8 cellular contexts compared by ENCODE assay signal in genomic region chr5:131170540-131171275, GRCh38. TPM values are rescaled to one million over a fixed set of nuclear protein-coding genes. Genes with fewer than 3 reads are reported as not detected.
DNase-seq lines count a peak whose midpoint lies in the region; ATAC-seq, FAIRE-seq and TF ChIP-seq lines count a peak whose summit lies in the region.

TSS of gene LYRM7 (plus strand) at chr5:131170944. CDS start at chr5:131171021, 77 bp downstream.

- H3K79me2 ChIP-seq in OCI-LY7 (ENCODE audit: insufficient read depth, low read depth, low read length) = peaks cover 26% of the 10 kb centered on the region; the same call in 1 of the 2 replicates

- no peaks in the 10 kb centered on the region; the same call in 1 of the 2 replicates for H3K36me3 ChIP-seq in OCI-LY7 (ENCODE audit: insufficient read depth, low read length)

- H3K4me3 ChIP-seq in OCI-LY7 (ENCODE audit: low read depth, low read length, poor library complexity, severe bottlenecking) = peak within 1 kb of the TSS; percentile 79

- POLR2A ChIA-PET in OCI-LY7 (lab: Charles Lee) = interaction anchor here (0.6 to 1.7 kb wide), 5 partner anchors 12 to 95 kb away, joined by 3 to 6 read pairs (median 4); no protein-coding TSS in a partner anchor

- BruUV-seq in OCI-LY7 (replicated peaks; lab: Mats Ljungman, UMichigan) = no TSS peak

- intact Hi-C loops in OCI-LY7 (cut with micrococcal nuclease; ENCODE audit: unreplicated experiment) = loop anchor here (1.0 to 2.0 kb wide), 2 partner anchors 39 to 82 kb away; no protein-coding TSS in a partner anchor

- H3K4me1 ChIP-seq in OCI-LY7 (ENCODE audit: insufficient read depth, low read length, poor library complexity, severe bottlenecking) = peaks cover 27% of the 10 kb centered on the region

- CTCF ChIA-PET in OCI-LY7 (lab: Charles Lee; ENCODE audit: unreplicated experiment) = no interaction called here

- H3K4me2 ChIP-seq in OCI-LY7 (ENCODE audit: low read length) = peak within 1 kb of the TSS; percentile 92

- H4K20me1 ChIP-seq in OCI-LY7 (ENCODE audit: insufficient read depth, low read length) = no peaks in the 10 kb centered on the region

- TF ChIP-seq CTCF in D721Med (IDR thresholded peaks at IDR 0.05; ENCODE audit: insufficient read depth, missing control alignments) (no peak), OCI-LY7 (conservative IDR thresholded peaks at IDR 0.05; ENCODE audit: low read length) (no peak)

- H3K9me3 ChIP-seq in OCI-LY7 (ENCODE audit: low read length) = no peaks in the 10 kb centered on the region

- H3K9me2 ChIP-seq in OCI-LY7 (ENCODE audit: insufficient read depth, low read length) = no peaks in the 10 kb centered on the region

- ATAC-seq in GM21526 (IDR thresholded peaks at IDR 0.05; ENCODE audit: low FRiP score, unreplicated experiment) = peak; percentile 98

- peak within 1 kb of the TSS; percentile 65 for H3K27ac ChIP-seq in OCI-LY7 (ENCODE audit: low read depth, low read length, poor library complexity, severe bottlenecking)

- DNase-seq in D721Med (ENCODE audit: insufficient read length, low spot score) (peak; percentile 39), HuH-7.5 (ENCODE audit: low spot score) (peak; percentile 56), OCI-LY7 (ENCODE audit: low spot score) (peak; percentile 100), activated T-cell treated with anti-CD3 and anti-CD28 coated beads for 1 hour (ENCODE audit: low read depth) (peak; percentile 83), epidermal melanocyte (ENCODE audit: insufficient read length, low spot score) (peak; percentile 84), middle frontal gyrus (ENCODE audit: extremely low spot score, low spot score) (peak; percentile 98)
- peak; percentile 87 to 88 for DNase-seq in stimulated activated CD8-positive, alpha-beta memory T cell treated with anti-CD3 and anti-CD28 coated beads, Interleukin-2, amount 100 ng/mL, for 48 hours (ENCODE audit: low read depth in 2 of 2)

- FAIRE-seq in D721Med (lab: Jason Lieb, UNC) = peak; percentile 60

- H2AFZ ChIP-seq in OCI-LY7 (ENCODE audit: low read length) = peak within 1 kb of the TSS; percentile 70; the same call in 1 of the 2 replicates

RNA-seq across cellular contexts. Expression of gene LYRM7, which starts in this region (rescaled TPM):
- total RNA-seq in OCI-LY7 (2014; rRNA removed; shearing (Covaris generic)) = 14.4 and 18.2 TPM in 2 replicates
- total RNA-seq in OCI-LY7 (2022) = 24.3 and 25.5 TPM in 2 replicates

Comparison
In these comparisons a context has a peak if more than half of its experiments do, and no peak if none do; other contexts are left out.
1. Peak in every context shown above with its lines: DNase-seq, ATAC-seq, H3K4me3 ChIP-seq and H3K27ac ChIP-seq.
2. DNase-seq: peak in every context shown above with its lines; median percentile 100 in OCI-LY7; 98 in middle frontal gyrus; 88 in stimulated activated CD8-positive, alpha-beta memory T cell treated with anti-CD3 and anti-CD28 coated beads, Interleukin-2, amount 100 ng/mL, for 48 hours; 84 in epidermal melanocyte; 83 in activated T-cell treated with anti-CD3 and anti-CD28 coated beads for 1 hour; 56 in HuH-7.5; 39 in D721Med.